In genomic region chr15:63436872-63437375, GRCh38 we compare ENCODE assay signal across 9 cellular contexts. TPM values are rescaled to one million over a fixed set of nuclear protein-coding genes. Genes with fewer than 3 reads are reported as not detected.
DNase-seq lines count a peak whose midpoint lies in the region; ATAC-seq lines count a peak whose summit lies in the region.
"Had no signal": no experiment of that assay in that cellular context is flagged by ENCODE, and none has a peak within 500 bp of the region (broad histone marks: within the 10 kb centered on the region; RNA-seq: fewer than 3 reads in every experiment).

No MANE protein-coding gene starts in this region.

- no peaks in the 10 kb centered on the region for H3K36me3 ChIP-seq in CD8-positive, alpha-beta memory T cell (ENCODE audit: insufficient read depth, low read length)
- no peaks in the 10 kb centered on the region for H3K36me3 ChIP-seq in urinary bladder (ENCODE audit: insufficient read depth)

- no peaks in the 10 kb centered on the region for H3K27me3 ChIP-seq in CD8-positive, alpha-beta memory T cell (ENCODE audit: insufficient read depth, low read length, poor library complexity, severe bottlenecking)

- H3K27ac Mint-ChIP-seq in CD8-positive, alpha-beta memory T cell, result peak overlapping the region; percentile 14 to 91 (median 72)
- H3K27ac Mint-ChIP-seq in T-cell, result peak overlapping the region; percentile 90 to 92
- peak overlapping the region; percentile 50 for H3K27ac Mint-ChIP-seq in activated naive CD8-positive, alpha-beta T cell treated with anti-CD3 and anti-CD28 coated beads, Interleukin-2, amount 50 U/mL, for 24 hours

- H3K36me3 Mint-ChIP-seq in CD8-positive, alpha-beta memory T cell, result no peaks in the 10 kb centered on the region
- H3K36me3 Mint-ChIP-seq in T-cell, result no peaks in the 10 kb centered on the region
- H3K36me3 Mint-ChIP-seq in activated naive CD8-positive, alpha-beta T cell treated with anti-CD3 and anti-CD28 coated beads, Interleukin-2, amount 50 U/mL, for 24 hours (ENCODE audit: low read depth), result no peaks in the 10 kb centered on the region

- H3K27me3 Mint-ChIP-seq in CD8-positive, alpha-beta memory T cell, result peaks cover 8 to 19% of the 10 kb centered on the region in 2 donors
- no peaks in the 10 kb centered on the region for H3K27me3 Mint-ChIP-seq in T-cell
- no peaks in the 10 kb centered on the region for H3K27me3 Mint-ChIP-seq in activated naive CD8-positive, alpha-beta T cell treated with anti-CD3 and anti-CD28 coated beads, Interleukin-2, amount 50 U/mL, for 24 hours

- H3K4me1 ChIP-seq in CD8-positive, alpha-beta memory T cell (ENCODE audit: insufficient read depth, low read length), result peaks cover 29% of the 10 kb centered on the region
- peaks cover 4% of the 10 kb centered on the region for H3K4me1 ChIP-seq in urinary bladder (ENCODE audit: insufficient read depth)

- peak overlapping the region in 4 of 7 donors; percentile 36 to 48 (median 44) for H3K4me3 Mint-ChIP-seq in CD8-positive, alpha-beta memory T cell
- peak overlapping the region in 1 of 3 donors; percentile 59 for H3K4me3 Mint-ChIP-seq in T-cell
- no peak overlapping the region for H3K4me3 Mint-ChIP-seq in activated naive CD8-positive, alpha-beta T cell treated with anti-CD3 and anti-CD28 coated beads, Interleukin-2, amount 50 U/mL, for 24 hours

- no peaks in the 10 kb centered on the region for H3K9me3 ChIP-seq in CD8-positive, alpha-beta memory T cell (ENCODE audit: low read length)

- intact Hi-C loops in left cardiac atrium (cut with DNase I), result no loop called here

- peak; percentile 33 to 85 (median 55) for DNase-seq in CD8-positive, alpha-beta memory T cell
- peak; percentile 64 for DNase-seq in NCI-H1092 (lab: John Stamatoyannopoulos, UW)
- peak; percentile 57 to 89 (median 82) for DNase-seq in T-cell
- DNase-seq in activated naive CD8-positive, alpha-beta T cell treated with anti-CD3 and anti-CD28 coated beads, Interleukin-2, amount 50 U/mL, for 24 hours, result peak; percentile 64
- DNase-seq in left cardiac atrium, result peak; percentile 91
- peak; percentile 73 for DNase-seq in retina

- H3K27ac ChIP-seq in CD8-positive, alpha-beta memory T cell (ENCODE audit: low read depth, low read length), result no peak overlapping the region
- H3K27ac ChIP-seq in urinary bladder (ENCODE audit: low read depth), result peak overlapping the region; percentile 58

- H3K9me3 Mint-ChIP-seq in CD8-positive, alpha-beta memory T cell, result no peaks in the 10 kb centered on the region
- no peaks in the 10 kb centered on the region for H3K9me3 Mint-ChIP-seq in T-cell
- no peaks in the 10 kb centered on the region for H3K9me3 Mint-ChIP-seq in activated naive CD8-positive, alpha-beta T cell treated with anti-CD3 and anti-CD28 coated beads, Interleukin-2, amount 50 U/mL, for 24 hours

- POLR2A ChIA-PET in CD8-positive, alpha-beta memory T cell (lab: Charles Lee), result interaction anchor here (0.5 to 0.6 kb wide), 3 partner anchors 23 to 198 kb away, joined by 3 to 5 read pairs (median 4); no protein-coding TSS in a partner anchor
- POLR2A ChIA-PET in T-cell (lab: Charles Lee), result interaction anchor here (0.6 to 1.6 kb wide), 4 partner anchors 8 to 59 kb away, joined by 3 to 6 read pairs (median 5); no protein-coding TSS in a partner anchor

- CTCF ChIA-PET in CD8-positive, alpha-beta memory T cell (lab: Charles Lee), result interaction anchor here (1.6 kb wide), 1 partner anchor 10 kb away, joined by 5 read pairs; no protein-coding TSS in a partner anchor
- CTCF ChIA-PET in T-cell (lab: Charles Lee), result interaction anchor here (0.6 to 2.0 kb wide), 7 partner anchors 10 to 117 kb away, joined by 3 to 9 read pairs (median 4); no protein-coding TSS in a partner anchor

- ATAC-seq in T-cell (replicated peaks in 1 of 4) (peak; percentile 90 to 97 (median 93)), left cardiac atrium (peak; percentile 84 to 89), GM18861 (IDR thresholded peaks at IDR 0.05; ENCODE audit: unreplicated experiment) (no peak)
- ATAC-seq in activated naive CD8-positive, alpha-beta T cell treated with anti-CD3 and anti-CD28 coated beads, Interleukin-2, amount 50 U/mL, for 24 hours, result peak; percentile 78
- ATAC-seq: HCT116 had no signal

- H3K4me3 ChIP-seq in CD8-positive, alpha-beta memory T cell (ENCODE audit: low read length), result no peak overlapping the region
- no peak overlapping the region for H3K4me3 ChIP-seq in urinary bladder (ENCODE audit: low read depth, low read length)

- 5% methylated on average over 3 of the region's 3 CpGs for WGBS in urinary bladder

- H3K4me1 Mint-ChIP-seq in CD8-positive, alpha-beta memory T cell, result peaks cover 11 to 33% (median 27%) of the 10 kb centered on the region in 3 donors
- peaks cover 37 to 55% (median 44%) of the 10 kb centered on the region in 3 donors for H3K4me1 Mint-ChIP-seq in T-cell
- H3K4me1 Mint-ChIP-seq in activated naive CD8-positive, alpha-beta T cell treated with anti-CD3 and anti-CD28 coated beads, Interleukin-2, amount 50 U/mL, for 24 hours, result peaks cover 24% of the 10 kb centered on the region

RNA-seq across cellular contexts. Expression of gene CA12, which starts 55.3 kb away (rescaled TPM):
- not detected for total RNA-seq in CD8-positive, alpha-beta memory T cell
- 0.08 TPM for polyA plus RNA-seq in CD8-positive, alpha-beta memory T cell
- total RNA-seq in T-cell (under 1 TPM in 3 of 5 donors, not detected in 2; 0.12 to 0.51 (median 0.30) TPM), left cardiac atrium (1 to 10 TPM; 2.3 to 5.4 TPM), urinary bladder (5.8 TPM)
- polyA plus RNA-seq in urinary bladder, result 14.9 TPM
